20 cellular contexts compared by ENCODE assay signal in genomic region chr10:97034301-97034700, GRCh38.
"Had no signal": no experiment of that assay in that cellular context is flagged by ENCODE, and none has a peak within 500 bp of the region (broad histone marks: within the 10 kb centered on the region; RNA-seq: fewer than 3 reads in every experiment).

No MANE protein-coding gene starts in this region.

- DNase-seq: cortex of kidney; effector CD8-positive, alpha-beta T cell; heart left ventricle; hippocampal formation; kidney glomerular epithelial cell; mammary epithelial cell; naive thymus-derived CD4-positive, alpha-beta T cell; nephron progenitor cell; ovary; small intestine; stimulated activated CD4-positive, alpha-beta T cell treated with anti-CD3 and anti-CD28 coated beads, Interleukin-12 subunit alpha, Interleukin-12 subunit beta, amount 100 ng/mL, for 4 hours; stimulated activated naive CD4-positive, alpha-beta T cell treated with Interleukin-2 at 50 U/mL for 16 hours; thyroid gland; uterus had no signal

- H3K27ac ChIP-seq: dorsolateral prefrontal cortex, heart left ventricle, neutrophil, ovary, right atrium auricular region, suprapubic skin, thyroid gland, upper lobe of left lung, uterus had no signal

- H3K9me3 ChIP-seq: heart left ventricle, neutrophil, ovary, right atrium auricular region, suprapubic skin, thyroid gland, upper lobe of left lung, uterus had no signal

- H3K36me3 Mint-ChIP-seq: naive thymus-derived CD4-positive, alpha-beta T cell had no signal

- H3K27ac Mint-ChIP-seq: naive thymus-derived CD4-positive, alpha-beta T cell; nephron progenitor cell had no signal

- H3K4me1 ChIP-seq: uterus had no signal

- H3K4me3 Mint-ChIP-seq: naive thymus-derived CD4-positive, alpha-beta T cell; nephron progenitor cell had no signal

- H3K27me3 ChIP-seq: dorsolateral prefrontal cortex, heart left ventricle, neutrophil, ovary, right atrium auricular region, thyroid gland, upper lobe of left lung, uterus had no signal

- H3K4me3 ChIP-seq: dorsolateral prefrontal cortex, heart left ventricle, ovary, right atrium auricular region, suprapubic skin, thyroid gland, upper lobe of left lung, uterus had no signal

- ATAC-seq: esophagus mucosa; heart left ventricle; naive thymus-derived CD4-positive, alpha-beta T cell had no signal

- H3K36me3 ChIP-seq: heart left ventricle, neutrophil, ovary, right atrium auricular region, suprapubic skin, thyroid gland, upper lobe of left lung, uterus had no signal

- H3K9me3 Mint-ChIP-seq: naive thymus-derived CD4-positive, alpha-beta T cell; nephron progenitor cell had no signal
